Comparison of ENCODE assay signal across 16 cellular contexts in genomic region chr9:35060548-35061207, GRCh38.
"Had no signal": no experiment of that assay in that cellular context is flagged by ENCODE, and none has a peak within 500 bp of the region (broad histone marks: within the 10 kb centered on the region; RNA-seq: fewer than 3 reads in every experiment).

No MANE protein-coding gene starts in this region.

- H3K9me3 ChIP-seq: heart left ventricle, sigmoid colon, stomach, thoracic aorta, transverse colon had no signal

- H3K27me3 ChIP-seq: heart left ventricle, sigmoid colon, stomach, transverse colon had no signal

- H3K4me3 ChIP-seq: heart left ventricle, sigmoid colon, skin epidermis, stomach, thoracic aorta, transverse colon had no signal

- DNase-seq: cerebellar nuclear complex; effector memory CD8-positive, alpha-beta T cell; foreskin melanocyte; heart left ventricle; hippocampal formation; sigmoid colon; stimulated activated CD4-positive, alpha-beta T cell treated with anti-CD3 and anti-CD28 coated beads, Interleukin-2, amount 100 ng/mL, for 24 hours; stimulated activated CD4-positive, alpha-beta T cell treated with anti-CD3 and anti-CD28 coated beads, Interleukin-4, amount 100 ng/mL, for 4 hours; stimulated activated naive CD4-positive, alpha-beta T cell; stomach; substantia nigra; transverse colon had no signal

- H3K9me3 Mint-ChIP-seq: dendritic cell treated with granulocyte-macrophage colony-stimulating factor and Interleukin-4, amounts not matched to agents 40 ng/mL and 50 ng/mL, for 4 days; effector memory CD8-positive, alpha-beta T cell; nephron had no signal

- H3K4me1 Mint-ChIP-seq: nephron had no signal

- H3K27me3 Mint-ChIP-seq: dendritic cell treated with granulocyte-macrophage colony-stimulating factor and Interleukin-4, amounts not matched to agents 40 ng/mL and 50 ng/mL, for 4 days; effector memory CD8-positive, alpha-beta T cell had no signal

- H3K4me3 Mint-ChIP-seq: dendritic cell treated with granulocyte-macrophage colony-stimulating factor and Interleukin-4, amounts not matched to agents 40 ng/mL and 50 ng/mL, for 4 days; effector memory CD8-positive, alpha-beta T cell; nephron had no signal

- H3K27ac ChIP-seq: heart left ventricle, sigmoid colon, skin epidermis, stomach, thoracic aorta, transverse colon had no signal

- ATAC-seq: effector memory CD8-positive, alpha-beta T cell; heart left ventricle had no signal

- H3K4me1 ChIP-seq: heart left ventricle, sigmoid colon, stomach, transverse colon had no signal

- H3K27ac Mint-ChIP-seq: dendritic cell treated with granulocyte-macrophage colony-stimulating factor and Interleukin-4, amounts not matched to agents 40 ng/mL and 50 ng/mL, for 4 days; nephron had no signal
